8 cellular contexts compared by ENCODE assay signal in genomic region chr6:130223508-130223907, GRCh38. TPM values are rescaled to one million over a fixed set of nuclear protein-coding genes. Genes with fewer than 3 reads are reported as not detected.
A peak's percentile ranks its signal among the peaks of the same experiment; 100 is the strongest.
DNase-seq lines count a peak whose midpoint lies in the region; ATAC-seq and TF ChIP-seq lines count a peak whose summit lies in the region.

No MANE protein-coding gene starts in this region.

- POLR2A ChIA-PET in activated naive CD8-positive, alpha-beta T cell treated with anti-CD3 and anti-CD28 coated beads, Interleukin-2, amount 10 ng/mL, durations not matched to agents 7 days and 5 days (lab: Charles Lee): interaction anchor here (1.0 to 1.5 kb wide), 5 partner anchors 9 to 92 kb away, joined by 4 to 8 read pairs (median 5); no protein-coding TSS in a partner anchor

- peaks cover 19% of the 10 kb centered on the region for H3K4me1 Mint-ChIP-seq in activated naive CD8-positive, alpha-beta T cell treated with anti-CD3 and anti-CD28 coated beads, Interleukin-2, amount 10 ng/mL, durations not matched to agents 7 days and 5 days

- peaks cover 10% of the 10 kb centered on the region for H3K9me3 Mint-ChIP-seq in activated naive CD8-positive, alpha-beta T cell treated with anti-CD3 and anti-CD28 coated beads, Interleukin-2, amount 10 ng/mL, durations not matched to agents 7 days and 5 days

- peak overlapping the region; percentile 71 for H3K4me3 Mint-ChIP-seq in activated naive CD8-positive, alpha-beta T cell treated with anti-CD3 and anti-CD28 coated beads, Interleukin-2, amount 10 ng/mL, durations not matched to agents 7 days and 5 days

- no peaks in the 10 kb centered on the region for H3K27me3 Mint-ChIP-seq in activated naive CD8-positive, alpha-beta T cell treated with anti-CD3 and anti-CD28 coated beads, Interleukin-2, amount 10 ng/mL, durations not matched to agents 7 days and 5 days

- H3K36me3 Mint-ChIP-seq in activated naive CD8-positive, alpha-beta T cell treated with anti-CD3 and anti-CD28 coated beads, Interleukin-2, amount 10 ng/mL, durations not matched to agents 7 days and 5 days: peaks cover 18% of the 10 kb centered on the region

- in situ Hi-C loops in GM13976 (cut with MboI; ENCODE audit: low sequenced_read_pairs, unreplicated experiment): no loop called here

- peak; percentile 12 for TF ChIP-seq CTCF in GM13976 (IDR thresholded peaks at IDR 0.05; ENCODE audit: borderline replicate concordance, control extremely low read depth, extremely low read depth, insufficient read depth, missing control alignments)

- H3K27ac Mint-ChIP-seq in activated naive CD8-positive, alpha-beta T cell treated with anti-CD3 and anti-CD28 coated beads, Interleukin-2, amount 10 ng/mL, durations not matched to agents 7 days and 5 days: peak overlapping the region; percentile 84

- DNase-seq in GM13976 (ENCODE audit: low spot score): peak; percentile 43
- peak; percentile 10 for DNase-seq in T follicular helper cell (ENCODE audit: low read depth)
- peak; percentile 66 for DNase-seq in activated naive CD8-positive, alpha-beta T cell treated with anti-CD3 and anti-CD28 coated beads, Interleukin-2, amount 10 ng/mL, durations not matched to agents 7 days and 5 days
- DNase-seq in stimulated activated CD8-positive, alpha-beta memory T cell treated with anti-CD3 and anti-CD28 coated beads, Interleukin-2, amount 100 ng/mL, for 48 hours (ENCODE audit: low read depth in 2 of 2): peak; percentile 22 to 46
- DNase-seq in 8988T: no peak
- DNase-seq in iPS-NIHi11 (ENCODE audit: low spot score): no peak
- DNase-seq in medulla oblongata (ENCODE audit: extremely low spot score): no peak

- ATAC-seq in HG02610 (IDR thresholded peaks at IDR 0.05; ENCODE audit: unreplicated experiment): peak; percentile 99
- peak; percentile 99 for ATAC-seq in activated naive CD8-positive, alpha-beta T cell treated with anti-CD3 and anti-CD28 coated beads, Interleukin-2, amount 10 ng/mL, durations not matched to agents 7 days and 5 days (ENCODE audit: low read depth)

RNA-seq across cellular contexts. Expression of gene SAMD3, which starts 0.8 kb away (rescaled TPM):
- 10 to 100 TPM; 51.0 to 52.6 TPM for total RNA-seq in activated naive CD8-positive, alpha-beta T cell treated with anti-CD3 and anti-CD28 coated beads, Interleukin-2, amount 10 ng/mL, durations not matched to agents 7 days and 5 days

Comparison
In these comparisons a context has a peak if more than half of its experiments do, and no peak if none do; other contexts are left out.
1. DNase-seq: peak in GM13976 (single experiment), T follicular helper cell (single experiment), activated naive CD8-positive, alpha-beta T cell treated with anti-CD3 and anti-CD28 coated beads, Interleukin-2, amount 10 ng/mL, durations not matched to agents 7 days and 5 days (single experiment) and stimulated activated CD8-positive, alpha-beta memory T cell treated with anti-CD3 and anti-CD28 coated beads, Interleukin-2, amount 100 ng/mL, for 48 hours (2 of 2); none in 8988T (single experiment), iPS-NIHi11 (single experiment) and medulla oblongata (single experiment).